ENCODE assay signal across 8 cellular contexts in the genomic region with DNA sequence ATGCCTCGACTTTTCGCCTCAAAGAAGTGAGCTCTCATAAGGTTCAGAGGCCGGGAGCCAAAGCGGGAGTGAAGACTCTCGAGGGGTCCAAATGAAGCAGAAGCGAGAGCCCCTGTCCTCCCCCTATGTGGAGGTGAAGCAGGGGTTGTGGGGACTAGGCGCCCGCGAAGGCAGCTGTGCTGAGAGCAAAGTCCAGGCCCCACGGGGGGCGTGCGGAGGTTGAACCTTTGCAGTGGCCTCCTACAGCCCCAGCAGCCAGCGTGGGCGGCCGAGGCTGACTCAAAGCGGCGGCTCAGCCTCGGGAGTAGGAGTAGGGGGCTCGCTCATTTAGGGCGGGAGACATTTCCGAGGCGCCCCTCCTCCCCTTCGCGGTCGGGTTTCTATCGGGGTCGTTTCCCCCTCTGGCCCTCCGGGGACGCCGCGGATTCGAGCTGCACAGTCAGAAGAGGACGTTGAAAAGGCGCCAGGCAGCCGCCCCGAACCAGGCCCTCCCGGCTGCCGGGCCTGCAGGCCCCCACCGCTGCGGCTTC. TPM values are rescaled to one million over a fixed set of nuclear protein-coding genes. Genes with fewer than 3 reads are reported as not detected.
A peak's percentile ranks its signal among the peaks of the same experiment; 100 is the strongest.
DNase-seq lines count a peak whose midpoint lies in the region; ATAC-seq, FAIRE-seq and TF ChIP-seq lines count a peak whose summit lies in the region.

No MANE protein-coding gene starts in this region.

- H3K27ac ChIP-seq in ACC112 (ENCODE audit: low read depth, low read length) (peak overlapping the region; percentile 85), osteoblast (ENCODE audit: low read depth, low read length) (peak overlapping the region; percentile 87)

- H3K4me3 ChIP-seq in ACC112 (ENCODE audit: low read depth, low read length), result peak overlapping the region; percentile 79
- H3K4me3 ChIP-seq in epithelial cell of proximal tubule (ENCODE audit: low read depth, low read length), result peak overlapping the region; percentile 87
- peak overlapping the region; percentile 77 for H3K4me3 ChIP-seq in osteoblast (ENCODE audit: insufficient read depth, low read length)

- H3K27me3 ChIP-seq in ACC112 (ENCODE audit: insufficient read depth, low read length) (no peaks in the 10 kb centered on the region), osteoblast (ENCODE audit: insufficient read depth, low read length) (no peaks in the 10 kb centered on the region)

- H3K4me1 ChIP-seq in ACC112 (ENCODE audit: control insufficient read depth, insufficient read depth, low read length, unreplicated experiment) (peaks cover 11% of the 10 kb centered on the region), osteoblast (ENCODE audit: insufficient read depth, low read length) (peaks cover 30% of the 10 kb centered on the region)

- no peak for TF ChIP-seq CTCF in epithelial cell of proximal tubule (conservative IDR thresholded peaks at IDR 0.05; ENCODE audit: low read depth, low read length)
- no peak for TF ChIP-seq CTCF in osteoblast (IDR thresholded peaks at IDR 0.05; ENCODE audit: extremely low read depth, low read depth, low read length)

- peak overlapping the region; percentile 93 for H3K4me2 ChIP-seq in osteoblast (ENCODE audit: insufficient read depth, low read length)

- ATAC-seq in GM18870 (IDR thresholded peaks at IDR 0.05; ENCODE audit: unreplicated experiment), result peak; percentile 25
- ATAC-seq in HG03066 (IDR thresholded peaks at IDR 0.05; ENCODE audit: low read depth, unreplicated experiment), result peak; percentile 38

- no peak for FAIRE-seq in urothelium cell line (lab: Jason Lieb, UNC)

- H3K79me2 ChIP-seq in ACC112 (ENCODE audit: control insufficient read depth, insufficient read depth, low read length, unreplicated experiment) (peaks cover 40% of the 10 kb centered on the region), osteoblast (ENCODE audit: insufficient read depth, low read length) (peaks cover 44% of the 10 kb centered on the region)

- no peaks in the 10 kb centered on the region for H3K9me3 ChIP-seq in osteoblast (ENCODE audit: low read depth, low read length)

- H2AFZ ChIP-seq in ACC112 (ENCODE audit: low read length, unreplicated experiment) (peak overlapping the region; percentile 19), osteoblast (ENCODE audit: low read length) (peak overlapping the region; percentile 82)

- H3K36me3 ChIP-seq in ACC112 (ENCODE audit: insufficient read depth, low read length) (no peaks in the 10 kb centered on the region), osteoblast (ENCODE audit: insufficient read depth, low read length) (no peaks in the 10 kb centered on the region)

- DNase-seq in SW480 (ENCODE audit: low spot score), result peak; percentile 39
- no peak for DNase-seq in epithelial cell of proximal tubule (ENCODE audit: low read depth)
- no peak for DNase-seq in osteoblast (ENCODE audit: insufficient read length, low spot score, missing footprints)
- DNase-seq in urothelium cell line (ENCODE audit: low spot score), result peak; percentile 63
- no peak for DNase-seq in islet precursor cell

- peaks cover 26% of the 10 kb centered on the region for H4K20me1 ChIP-seq in osteoblast (ENCODE audit: insufficient read depth, low read length)

RNA-seq across cellular contexts. Expression of a gene that starts 0.5 kb away (rescaled TPM):
- 30.0 and 43.8 TPM in 2 replicates for total RNA-seq in epithelial cell of proximal tubule
- total RNA-seq in osteoblast, result 439 and 1,018 TPM in 2 replicates

Comparison
In these comparisons a context has a peak if more than half of its experiments do, and no peak if none do; other contexts are left out.
1. DNase-seq: peak in SW480 (single experiment) and urothelium cell line (single experiment); none in epithelial cell of proximal tubule (single experiment), osteoblast (single experiment) and islet precursor cell (single experiment).
2. Peak in every context shown above with its lines, with median percentiles within 50 percentile points of each other: H3K4me3 ChIP-seq.